Comparison of ENCODE assay signal across 8 cellular contexts in genomic region chr7:32691923-32692815, GRCh38.
A peak's percentile ranks its signal among the peaks of the same experiment; 100 is the strongest.
DNase-seq lines count a peak whose midpoint lies in the region; ATAC-seq and TF ChIP-seq lines count a peak whose summit lies in the region.
"Not testable (repeated sequence)": the region's sequence is repeated elsewhere in the genome, so short reads cannot be mapped to it uniquely, and the experiment has no call there.

No MANE protein-coding gene starts in this region.

- H3K4me1 Mint-ChIP-seq in T-helper 17 cell, result peaks cover 13% of the 10 kb centered on the region

- not testable (repeated sequence) for H3K9me3 ChIP-seq in T-helper 17 cell (ENCODE audit: control insufficient read depth, low read length, poor library complexity, severe bottlenecking); mammary epithelial cell (replicated peaks; ENCODE audit: insufficient read depth, low read length)

- intact Hi-C loops in mammary epithelial cell (cut with micrococcal nuclease), result loop anchor here (5.0 to 10.0 kb wide), 2 partner anchors 200 to 413 kb away; partner anchors contain the start of genes LSM5 and RP9
- intact Hi-C loops in sciatic nerve (cut with DNase I), result not testable (repeated sequence)

- not testable (repeated sequence) for BruUV-seq in mammary epithelial cell (replicated peaks; lab: Mats Ljungman, UMichigan)

- not testable (repeated sequence) for H3K9ac ChIP-seq in mammary epithelial cell (ENCODE audit: insufficient read depth, low read length)

- H3K4me3 ChIP-seq in mammary epithelial cell (replicated peaks in 1 of 3; ENCODE audit: insufficient read depth in 1 of 3, low read depth in 2 of 3, low read length in 3 of 3), result not testable (repeated sequence)

- not testable (repeated sequence) for H3K27me3 Mint-ChIP-seq in T-helper 17 cell

- H3K79me2 ChIP-seq in mammary epithelial cell (ENCODE audit: insufficient read depth, low read length), result not testable (repeated sequence)

- not testable (repeated sequence) for H3K36me3 Mint-ChIP-seq in T-helper 17 cell (ENCODE audit: low read depth)

- not testable (repeated sequence) for H3K36me3 ChIP-seq in mammary epithelial cell (ENCODE audit: insufficient read depth, low read length)

- 23% methylated on average over 7 of the region's 7 CpGs for WGBS in mammary epithelial cell (ENCODE audit: low coverage, missing lambda C conversion rate)

- peak; percentile 4 to 32 for TF ChIP-seq CTCF in mammary epithelial cell (conservative IDR thresholded peaks at IDR 0.05 in 1 of 2, IDR thresholded peaks at IDR 0.05 in 1 of 2; ENCODE audit: extremely low read depth in 1 of 2, insufficient read depth in 1 of 2, low read depth in 1 of 2, low read length in 2 of 2)

- H2AFZ ChIP-seq in mammary epithelial cell (ENCODE audit: low read depth, low read length), result peak overlapping the region; percentile 52

- DNase-seq in CD1c-positive myeloid dendritic cell (ENCODE audit: extremely low spot score) (peak; percentile 68), NCI-H1105 (lab: John Stamatoyannopoulos, UW) (peak; percentile 4), mammary epithelial cell (peak; percentile 35), iris pigment epithelial cell (ENCODE audit: low read depth) (peak; percentile 44)
- not testable (repeated sequence) for DNase-seq in T-helper 17 cell; sciatic nerve (ENCODE audit: low spot score)

- H3K27ac Mint-ChIP-seq in T-helper 17 cell, result peak overlapping the region; percentile 8

- H4K20me1 ChIP-seq in mammary epithelial cell (ENCODE audit: insufficient read depth, low read length), result not testable (repeated sequence)

- in situ Hi-C loops in mammary epithelial cell (cut with MboI; ENCODE audit: low sequenced_read_pairs in 2 of 2), result not testable (repeated sequence)

- ATAC-seq in GM19328 (IDR thresholded peaks at IDR 0.05; ENCODE audit: unreplicated experiment) (peak; percentile 83), HG02970 (IDR thresholded peaks at IDR 0.05; ENCODE audit: low FRiP score, unreplicated experiment) (peak; percentile 67), T-helper 17 cell (peak; percentile 85), sciatic nerve (peak; percentile 90)

- not testable (repeated sequence) for H3K4me1 ChIP-seq in mammary epithelial cell (ENCODE audit: insufficient read depth, low read length)

- not testable (repeated sequence) for H3K27me3 ChIP-seq in mammary epithelial cell (ENCODE audit: insufficient read depth, low read length)

- peak overlapping the region; percentile 63 for H3K4me3 Mint-ChIP-seq in T-helper 17 cell

- dilution Hi-C loops in mammary epithelial cell (cut with HindIII; ENCODE audit: low sequenced_read_pairs), result not testable (repeated sequence)

- CTCF ChIA-PET in mammary epithelial cell (lab: Charles Lee; ENCODE audit: low non-redundant PET), result not testable (repeated sequence)

- not testable (repeated sequence) for H3K27ac ChIP-seq in mammary epithelial cell (ENCODE audit: insufficient read depth, low read depth, low read length)

- peak overlapping the region; percentile 41 for H3K4me2 ChIP-seq in mammary epithelial cell (ENCODE audit: insufficient read depth, low read depth, low read length)
